In genomic region chr12:68779280-68779679, GRCh38 we compare ENCODE assay signal across 6 cellular contexts.
"Had no signal": no experiment of that assay in that cellular context is flagged by ENCODE, and none has a peak within 500 bp of the region (broad histone marks: within the 10 kb centered on the region; RNA-seq: fewer than 3 reads in every experiment).

No MANE protein-coding gene starts in this region.

- H2AFZ ChIP-seq: GM23338 had no signal

- H3K27ac ChIP-seq: HL-60 had no signal

- H3K9me3 Mint-ChIP-seq: GM23338, H9, IgD-negative memory B cell had no signal

- DNase-seq: H9, HCEC 1CT had no signal

- ATAC-seq: GM23338, HepG2 had no signal

- H3K27ac Mint-ChIP-seq: GM23338, H9, IgD-negative memory B cell had no signal

- H3K4me3 Mint-ChIP-seq: GM23338, H9, IgD-negative memory B cell had no signal

- H3K36me3 Mint-ChIP-seq: IgD-negative memory B cell had no signal

- H3K4me2 ChIP-seq: GM23338 had no signal

- H3K4me3 ChIP-seq: GM23338 had no signal

- H3K27me3 Mint-ChIP-seq: IgD-negative memory B cell had no signal
